Comparison of ENCODE assay signal across 23 cellular contexts in genomic region chr14:72818998-72819397, GRCh38.
"Had no signal": no experiment of that assay in that cellular context is flagged by ENCODE, and none has a peak within 500 bp of the region (broad histone marks: within the 10 kb centered on the region; RNA-seq: fewer than 3 reads in every experiment).

No MANE protein-coding gene starts in this region.

- H3K4me2 ChIP-seq: neural progenitor cell, smooth muscle cell had no signal

- ATAC-seq: naive thymus-derived CD8-positive, alpha-beta T cell; stimulated activated naive B cell treated with anti-CD40 and anti-IgM and Interleukin-4, amounts not matched to agents 10 μg/mL and 1 μg/mL and 100 μg/mL, for 72 hours had no signal

- H3K9ac ChIP-seq: neural progenitor cell had no signal

- H3K9me3 ChIP-seq: testis had no signal

- H3K36me3 ChIP-seq: breast epithelium, left ventricle myocardium inferior, neural progenitor cell, sigmoid colon, vagina had no signal

- FAIRE-seq: colon had no signal

- H3K27me3 ChIP-seq: breast epithelium, neural progenitor cell, sigmoid colon, testis, vagina had no signal

- H3K27ac ChIP-seq: breast epithelium, left ventricle myocardium inferior, neural progenitor cell, sigmoid colon, testis, vagina had no signal

- H3K4me1 ChIP-seq: breast epithelium, neural progenitor cell, sigmoid colon, testis, vagina had no signal

- H2AFZ ChIP-seq: neural progenitor cell had no signal

- DNase-seq: activated CD4-positive, alpha-beta memory T cell treated with anti-CD3 and anti-CD28 coated beads for 36 hours; activated CD4-positive, alpha-beta T cell treated with anti-CD3 and anti-CD28 coated beads for 48 hours; activated naive CD4-positive, alpha-beta T cell treated with anti-CD3 and anti-CD28 coated beads for 36 hours; activated naive CD8-positive, alpha-beta T cell treated with anti-CD3 and anti-CD28 coated beads, Interleukin-2, amount 10 ng/mL, durations not matched to agents 7 days and 5 days; activated T-cell treated with anti-CD3 and anti-CD28 coated beads, Interleukin-2, amount 50 U/mL, for 48 hours; amniotic stem cell; effector memory CD4-positive, alpha-beta T cell; foreskin melanocyte; glutamatergic neuron; hippocampal formation; left ventricle myocardium inferior; naive thymus-derived CD8-positive, alpha-beta T cell; posterior cingulate gyrus; sigmoid colon; stimulated activated CD4-positive, alpha-beta T cell treated with anti-CD3 and anti-CD28 coated beads, Interleukin-15, amount 100 ng/mL, for 24 hours; stimulated activated naive B cell treated with anti-CD40 and anti-IgM and Interleukin-4, amounts not matched to agents 10 μg/mL and 1 μg/mL and 100 μg/mL, for 72 hours; testis; trophoblast cell had no signal

- H3K4me3 ChIP-seq: breast epithelium, left ventricle myocardium inferior, neural progenitor cell, sigmoid colon, smooth muscle cell, testis, vagina had no signal
